ENCODE assay signal across 29 cellular contexts in genomic region chr4:56462157-56462556, GRCh38. TPM values are rescaled to one million over a fixed set of nuclear protein-coding genes. Genes with fewer than 3 reads are reported as not detected.
A peak's percentile ranks its signal among the peaks of the same experiment; 100 is the strongest.
DNase-seq lines count a peak whose midpoint lies in the region; ATAC-seq and TF ChIP-seq lines count a peak whose summit lies in the region.
"Had no signal": no experiment of that assay in that cellular context is flagged by ENCODE, and none has a peak within 500 bp of the region (broad histone marks: within the 10 kb centered on the region; RNA-seq: fewer than 3 reads in every experiment).

No MANE protein-coding gene starts in this region.

- H3K4me3 Mint-ChIP-seq in MCF 10A (ENCODE audit: unreplicated experiment) = no peak overlapping the region
- H3K4me3 Mint-ChIP-seq in activated T-helper 17 cell treated with anti-CD3 and anti-CD28 coated beads, Interleukin-2, amount 50 U/mL, for 72 hours = no peak overlapping the region
- H3K4me3 Mint-ChIP-seq in neural crest cell = peak overlapping the region; percentile 0
- H3K4me3 Mint-ChIP-seq: activated CD4-positive, alpha-beta T cell treated with anti-CD3 and anti-CD28 coated beads, Interleukin-2, amount 10 ng/mL, durations not matched to agents 24 days and 14 days; activated T-cell treated with anti-CD3 and anti-CD28 coated beads, Interleukin-2, amount 50 U/mL, for 4 hours; CD8-positive, alpha-beta T cell; IgD-negative memory B cell; T-helper 2 cell treated with Interferon-gamma antibody and Interleukin-4, amounts not matched to agents 5 μg/mL and 100 μg/mL, for 36 hours had no signal

- H3K27ac ChIP-seq in mammary epithelial cell (ENCODE audit: insufficient read depth, low read depth, low read length) = no peak overlapping the region
- H3K27ac ChIP-seq: brain microvascular endothelial cell, dorsolateral prefrontal cortex, esophagus squamous epithelium, foreskin keratinocyte, left lung, thyroid gland had no signal

- CTCF ChIA-PET in MCF 10A (lab: Yijun Ruan, JAX) = interaction anchor here (1.1 kb wide), 1 partner anchor 26 kb away, joined by 3 read pairs; the partner anchor contains the start of gene PAICS
- CTCF ChIA-PET in mammary epithelial cell (lab: Charles Lee; ENCODE audit: low non-redundant PET) = no interaction called here

- dilution Hi-C loops in mammary epithelial cell (cut with HindIII; ENCODE audit: low sequenced_read_pairs) = loop anchor here (5.0 kb wide), 1 partner anchor 75 kb away; the partner anchor contains the start of gene AASDH

- in situ Hi-C loops in mammary epithelial cell (cut with MboI; ENCODE audit: low sequenced_read_pairs in 2 of 2) = loop anchor here in 1 of 2 donors (25.0 kb wide), 1 partner anchor 525 kb away; the partner anchor contains the start of genes NOA1 and POLR2B

- BruUV-seq in MCF 10A (replicated peaks; lab: Mats Ljungman, UMichigan) (no TSS peak), mammary epithelial cell (replicated peaks; lab: Mats Ljungman, UMichigan) (no TSS peak)

- no peak for TF ChIP-seq CTCF in MCF 10A (IDR thresholded peaks at IDR 0.05; ENCODE audit: unreplicated experiment)
- TF ChIP-seq CTCF in mammary epithelial cell (conservative IDR thresholded peaks at IDR 0.05 in 1 of 2, IDR thresholded peaks at IDR 0.05 in 1 of 2; ENCODE audit: extremely low read depth in 1 of 2, insufficient read depth in 1 of 2, low read depth in 1 of 2, low read length in 2 of 2) = no peak
- TF ChIP-seq CTCF in neural crest cell (conservative IDR thresholded peaks at IDR 0.05) = no peak

- no peaks in the 10 kb centered on the region for H4K20me1 ChIP-seq in mammary epithelial cell (ENCODE audit: insufficient read depth, low read length)

- H3K4me2 ChIP-seq in mammary epithelial cell (ENCODE audit: insufficient read depth, low read depth, low read length) = no peak overlapping the region

- H3K9me3 Mint-ChIP-seq in MCF 10A (ENCODE audit: unreplicated experiment) (no peaks in the 10 kb centered on the region), neural crest cell (no peaks in the 10 kb centered on the region)
- no peaks in the 10 kb centered on the region for H3K9me3 Mint-ChIP-seq in activated T-helper 17 cell treated with anti-CD3 and anti-CD28 coated beads, Interleukin-2, amount 50 U/mL, for 72 hours
- H3K9me3 Mint-ChIP-seq: activated CD4-positive, alpha-beta T cell treated with anti-CD3 and anti-CD28 coated beads, Interleukin-2, amount 10 ng/mL, durations not matched to agents 24 days and 14 days; activated T-cell treated with anti-CD3 and anti-CD28 coated beads, Interleukin-2, amount 50 U/mL, for 4 hours; CD8-positive, alpha-beta T cell; IgD-negative memory B cell; T-helper 2 cell treated with Interferon-gamma antibody and Interleukin-4, amounts not matched to agents 5 μg/mL and 100 μg/mL, for 36 hours had no signal

- no peaks in the 10 kb centered on the region for H3K9me3 ChIP-seq in mammary epithelial cell (replicated peaks; ENCODE audit: insufficient read depth, low read length)
- H3K9me3 ChIP-seq: BE2C, esophagus squamous epithelium, left lung, thyroid gland had no signal

- no peak for ATAC-seq in activated T-helper 17 cell treated with anti-CD3 and anti-CD28 coated beads, Interleukin-2, amount 50 U/mL, for 72 hours (replicated peaks)
- no peak for ATAC-seq in sciatic nerve
- ATAC-seq: activated T-cell treated with anti-CD3 and anti-CD28 coated beads, Interleukin-2, amount 50 U/mL, for 4 hours; CD8-positive, alpha-beta T cell; foreskin keratinocyte; left lung; Panc1 had no signal

- H3K36me3 ChIP-seq in mammary epithelial cell (ENCODE audit: insufficient read depth, low read length) = peaks cover 31% of the 10 kb centered on the region

- H3K4me1 Mint-ChIP-seq in MCF 10A (ENCODE audit: insufficient read depth, unreplicated experiment) = peaks cover 38% of the 10 kb centered on the region
- peaks cover 11% of the 10 kb centered on the region for H3K4me1 Mint-ChIP-seq in activated T-helper 17 cell treated with anti-CD3 and anti-CD28 coated beads, Interleukin-2, amount 50 U/mL, for 72 hours
- H3K4me1 Mint-ChIP-seq in neural crest cell = peaks cover 28% of the 10 kb centered on the region

- no peaks in the 10 kb centered on the region for H3K27me3 ChIP-seq in mammary epithelial cell (ENCODE audit: insufficient read depth, low read length)
- H3K27me3 ChIP-seq: BE2C, brain microvascular endothelial cell, dorsolateral prefrontal cortex, esophagus squamous epithelium, foreskin keratinocyte, left lung, thyroid gland had no signal

- H2AFZ ChIP-seq in mammary epithelial cell (ENCODE audit: low read depth, low read length) = no peak overlapping the region

- intact Hi-C loops in MCF 10A (cut with micrococcal nuclease) (no loop called here), mammary epithelial cell (cut with micrococcal nuclease) (no loop called here), sciatic nerve (cut with DNase I) (no loop called here)

- peak overlapping the region; percentile 87 for H3K27ac Mint-ChIP-seq in MCF 10A (ENCODE audit: low read depth, unreplicated experiment)
- peak overlapping the region; percentile 22 for H3K27ac Mint-ChIP-seq in activated T-helper 17 cell treated with anti-CD3 and anti-CD28 coated beads, Interleukin-2, amount 50 U/mL, for 72 hours
- no peak overlapping the region for H3K27ac Mint-ChIP-seq in neural crest cell (ENCODE audit: unreplicated experiment)
- H3K27ac Mint-ChIP-seq: activated CD4-positive, alpha-beta T cell treated with anti-CD3 and anti-CD28 coated beads, Interleukin-2, amount 10 ng/mL, durations not matched to agents 24 days and 14 days; CD8-positive, alpha-beta T cell; T-helper 2 cell treated with Interferon-gamma antibody and Interleukin-4, amounts not matched to agents 5 μg/mL and 100 μg/mL, for 36 hours had no signal

- DNase-seq in MCF 10A (ENCODE audit: unreplicated experiment) (no peak), mammary epithelial cell (no peak), neural crest cell (ENCODE audit: low read depth, low spot score) (no peak), sciatic nerve (ENCODE audit: low spot score) (no peak)
- DNase-seq: ACHN; activated CD4-positive, alpha-beta T cell treated with anti-CD3 and anti-CD28 coated beads, Interleukin-2, amount 10 ng/mL, durations not matched to agents 24 days and 14 days; activated naive CD4-positive, alpha-beta T cell treated with Interleukin-2 at 50 U/mL for 16 hours; activated T-cell treated with anti-CD3 and anti-CD28 coated beads, Interleukin-2, amount 50 U/mL, for 4 hours; amygdala; BE2C; brain microvascular endothelial cell; CD8-positive, alpha-beta T cell; dorsolateral prefrontal cortex; esophagus squamous epithelium; GOT3; head of caudate nucleus; left lung; mesenchymal stem cell; NCI-H146; NCI-H2107; NCI-H345; SHP77; stimulated activated CD4-positive, alpha-beta T cell treated with anti-CD3 and anti-CD28 coated beads, Interleukin-2, amount 100 ng/mL, for 24 hours; thyroid gland had no signal

- H3K27me3 Mint-ChIP-seq in MCF 10A (ENCODE audit: insufficient read depth, unreplicated experiment) (no peaks in the 10 kb centered on the region), neural crest cell (ENCODE audit: low read depth) (no peaks in the 10 kb centered on the region)
- no peaks in the 10 kb centered on the region for H3K27me3 Mint-ChIP-seq in activated T-helper 17 cell treated with anti-CD3 and anti-CD28 coated beads, Interleukin-2, amount 50 U/mL, for 72 hours
- H3K27me3 Mint-ChIP-seq: activated CD4-positive, alpha-beta T cell treated with anti-CD3 and anti-CD28 coated beads, Interleukin-2, amount 10 ng/mL, durations not matched to agents 24 days and 14 days; IgD-negative memory B cell had no signal

- peaks cover 73% of the 10 kb centered on the region for H3K79me2 ChIP-seq in mammary epithelial cell (ENCODE audit: insufficient read depth, low read length)

- H3K9ac ChIP-seq in mammary epithelial cell (ENCODE audit: insufficient read depth, low read length) = no peak overlapping the region

- POLR2A ChIA-PET in MCF 10A (lab: Yijun Ruan, JAX) = interaction anchor here (0.5 to 8.5 kb wide), 5 partner anchors 17 to 83 kb away, joined by 3 to 90 read pairs (median 4); partner anchors contain the start of genes AASDH, PAICS and PPAT

- H3K4me3 ChIP-seq in mammary epithelial cell (replicated peaks in 1 of 3; ENCODE audit: insufficient read depth in 1 of 3, low read depth in 2 of 3, low read length in 3 of 3) = no peak overlapping the region
- H3K4me3 ChIP-seq: dorsolateral prefrontal cortex, esophagus squamous epithelium, left lung, thyroid gland had no signal

- H3K36me3 Mint-ChIP-seq in MCF 10A (ENCODE audit: insufficient read depth, unreplicated experiment) (peaks cover 94% of the 10 kb centered on the region), neural crest cell (ENCODE audit: low read depth) (peaks cover 13% of the 10 kb centered on the region)
- H3K36me3 Mint-ChIP-seq in activated T-helper 17 cell treated with anti-CD3 and anti-CD28 coated beads, Interleukin-2, amount 50 U/mL, for 72 hours (ENCODE audit: low read depth) = peaks cover 78% of the 10 kb centered on the region

- H3K4me1 ChIP-seq in mammary epithelial cell (ENCODE audit: insufficient read depth, low read length) = peaks cover 16% of the 10 kb centered on the region
- H3K4me1 ChIP-seq: BE2C, foreskin keratinocyte had no signal

RNA-seq across cellular contexts. Expression of gene SRP72, which starts 5.3 kb away (rescaled TPM):
- total RNA-seq in MCF 10A (2022) (348 and 419 TPM in 2 replicates), mammary epithelial cell (100 to 1,000 TPM in 1 of 2 donors, 10 to 100 TPM in 1; 91.2 to 190 TPM), neural crest cell (169 and 172 TPM in 2 replicates), sciatic nerve (89.9 TPM)
- 149 TPM for polyA plus RNA-seq in mammary epithelial cell
- polyA minus RNA-seq in mammary epithelial cell = 183 TPM
- total RNA-seq in activated T-helper 17 cell treated with anti-CD3 and anti-CD28 coated beads, Interleukin-2, amount 50 U/mL, for 72 hours = 100 to 1,000 TPM; 125 to 162 TPM

RNA-seq across cellular contexts. Expression of gene PAICS, which starts 26.1 kb away (rescaled TPM):
- 160 and 189 TPM in 2 replicates for total RNA-seq in MCF 10A (2022)
- total RNA-seq in mammary epithelial cell = 100 to 1,000 TPM in 1 of 2 donors, 10 to 100 TPM in 1; 37.0 to 139 TPM
- polyA plus RNA-seq in mammary epithelial cell = 144 TPM
- 154 TPM for polyA minus RNA-seq in mammary epithelial cell
- total RNA-seq in activated T-helper 17 cell treated with anti-CD3 and anti-CD28 coated beads, Interleukin-2, amount 50 U/mL, for 72 hours = 100 to 1,000 TPM; 284 to 360 TPM
- 279 and 286 TPM in 2 replicates for total RNA-seq in neural crest cell
- 28.7 TPM for total RNA-seq in sciatic nerve

RNA-seq across cellular contexts. Expression of gene PPAT, which starts 26.7 kb away (rescaled TPM):
- 35.0 and 47.0 TPM in 2 replicates for total RNA-seq in MCF 10A (2022)
- 10 to 100 TPM; 20.0 to 28.4 TPM for total RNA-seq in mammary epithelial cell
- polyA plus RNA-seq in mammary epithelial cell = 12.4 TPM
- 21.0 TPM for polyA minus RNA-seq in mammary epithelial cell
- total RNA-seq in activated T-helper 17 cell treated with anti-CD3 and anti-CD28 coated beads, Interleukin-2, amount 50 U/mL, for 72 hours = 10 to 100 TPM; 38.5 to 50.1 TPM
- 47.4 and 52.9 TPM in 2 replicates for total RNA-seq in neural crest cell
- total RNA-seq in sciatic nerve = 8.6 TPM

RNA-seq across cellular contexts. Expression of gene ARL9, which starts 43.4 kb away (rescaled TPM):
- total RNA-seq in MCF 10A (2022) = 0.22 and 0.28 TPM in 2 replicates
- under 1 TPM; 0.17 to 0.42 TPM for total RNA-seq in mammary epithelial cell
- 0.57 TPM for polyA plus RNA-seq in mammary epithelial cell
- not detected for polyA minus RNA-seq in mammary epithelial cell
- under 1 TPM; 0.24 to 0.37 TPM for total RNA-seq in activated T-helper 17 cell treated with anti-CD3 and anti-CD28 coated beads, Interleukin-2, amount 50 U/mL, for 72 hours
- 0.89 and 1.3 TPM in 2 replicates for total RNA-seq in neural crest cell
- not detected for total RNA-seq in sciatic nerve
- total RNA-seq: activated CD4-positive, alpha-beta T cell treated with anti-CD3 and anti-CD28 coated beads, Interleukin-2, amount 10 ng/mL, durations not matched to agents 24 days and 14 days had no signal
- polyA plus RNA-seq: IgD-negative memory B cell had no signal
